Comparison of ENCODE assay signal across 1 cellular context in the genomic region with DNA sequence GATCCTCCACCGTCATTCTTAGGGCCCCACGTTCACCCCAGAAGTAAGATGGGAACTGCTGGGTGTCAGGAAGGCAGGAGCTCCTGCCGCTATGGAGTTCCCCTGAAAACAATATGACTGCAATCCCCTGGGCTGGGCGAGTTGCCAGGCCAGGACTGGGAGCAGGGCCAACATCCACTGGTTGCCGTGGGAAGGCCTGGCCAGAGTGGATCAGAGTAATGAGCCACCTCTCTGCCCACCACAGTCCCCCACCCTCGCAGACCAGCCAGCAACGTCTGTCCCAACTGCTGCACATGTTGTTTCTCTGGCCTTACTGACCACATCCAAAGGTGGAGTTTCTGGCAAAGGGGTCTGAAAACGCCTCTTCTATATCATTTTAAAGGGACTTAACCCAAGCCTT.
TF ChIP-seq lines count a peak whose summit lies in the region.

No MANE protein-coding gene starts in this region.

TF ChIP-seq in HEK293, 187 proteins besides CTCF, POLR2A, EP300 and RAD21 (continued from another document):
- no peak for TF ChIP-seq YY1 (tag by site-specific recombination; IDR thresholded peaks at IDR 0.05)
- TF ChIP-seq ELK4 (IDR thresholded peaks at IDR 0.05; ENCODE audit: borderline replicate concordance, low read depth, low read length): no peak
- TF ChIP-seq, protein P1, sequence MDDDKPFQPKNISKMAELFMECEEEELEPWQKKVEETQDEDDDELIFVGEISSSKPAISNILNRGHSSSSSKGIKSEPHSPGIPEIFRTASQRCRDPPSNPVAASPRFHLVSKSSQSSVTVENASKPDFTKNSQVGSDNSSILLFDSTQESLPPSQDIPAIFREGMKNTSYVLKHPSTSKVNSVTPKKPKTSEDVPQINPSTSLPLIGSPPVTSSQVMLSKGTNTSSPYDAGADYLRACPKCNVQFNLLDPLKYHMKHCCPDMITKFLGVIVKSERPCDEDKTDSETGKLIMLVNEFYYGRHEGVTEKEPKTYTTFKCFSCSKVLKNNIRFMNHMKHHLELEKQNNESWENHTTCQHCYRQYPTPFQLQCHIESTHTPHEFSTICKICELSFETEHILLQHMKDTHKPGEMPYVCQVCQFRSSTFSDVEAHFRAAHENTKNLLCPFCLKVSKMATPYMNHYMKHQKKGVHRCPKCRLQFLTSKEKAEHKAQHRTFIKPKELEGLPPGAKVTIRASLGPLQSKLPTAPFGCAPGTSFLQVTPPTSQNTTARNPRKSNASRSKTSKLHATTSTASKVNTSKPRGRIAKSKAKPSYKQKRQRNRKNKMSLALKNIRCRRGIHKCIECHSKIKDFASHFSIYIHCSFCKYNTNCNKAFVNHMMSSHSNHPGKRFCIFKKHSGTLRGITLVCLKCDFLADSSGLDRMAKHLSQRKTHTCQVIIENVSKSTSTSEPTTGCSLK (tag by site-specific recombination; IDR thresholded peaks at IDR 0.05): no peak
- no peak for TF ChIP-seq ZNF704 (tag by site-specific recombination; IDR thresholded peaks at IDR 0.05)
- TF ChIP-seq, protein P2, sequence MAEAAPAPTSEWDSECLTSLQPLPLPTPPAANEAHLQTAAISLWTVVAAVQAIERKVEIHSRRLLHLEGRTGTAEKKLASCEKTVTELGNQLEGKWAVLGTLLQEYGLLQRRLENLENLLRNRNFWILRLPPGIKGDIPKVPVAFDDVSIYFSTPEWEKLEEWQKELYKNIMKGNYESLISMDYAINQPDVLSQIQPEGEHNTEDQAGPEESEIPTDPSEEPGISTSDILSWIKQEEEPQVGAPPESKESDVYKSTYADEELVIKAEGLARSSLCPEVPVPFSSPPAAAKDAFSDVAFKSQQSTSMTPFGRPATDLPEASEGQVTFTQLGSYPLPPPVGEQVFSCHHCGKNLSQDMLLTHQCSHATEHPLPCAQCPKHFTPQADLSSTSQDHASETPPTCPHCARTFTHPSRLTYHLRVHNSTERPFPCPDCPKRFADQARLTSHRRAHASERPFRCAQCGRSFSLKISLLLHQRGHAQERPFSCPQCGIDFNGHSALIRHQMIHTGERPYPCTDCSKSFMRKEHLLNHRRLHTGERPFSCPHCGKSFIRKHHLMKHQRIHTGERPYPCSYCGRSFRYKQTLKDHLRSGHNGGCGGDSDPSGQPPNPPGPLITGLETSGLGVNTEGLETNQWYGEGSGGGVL (tag by site-specific recombination; IDR thresholded peaks at IDR 0.05): no peak
- TF ChIP-seq ZEB2 (tag by site-specific recombination; IDR thresholded peaks at IDR 0.05): no peak
- no peak for TF ChIP-seq ZNF423 (tag by site-specific recombination; IDR thresholded peaks at IDR 0.05)
- TF ChIP-seq ZNF404 (tag by site-specific recombination; IDR thresholded peaks at IDR 0.05): no peak
- TF ChIP-seq ZNF341 (tag by site-specific recombination; IDR thresholded peaks at IDR 0.05; ENCODE audit: low read depth): no peak
- no peak for TF ChIP-seq ZNF214 (tag by site-specific recombination; IDR thresholded peaks at IDR 0.05; ENCODE audit: borderline replicate concordance)
- TF ChIP-seq SCRT2 (tag by site-specific recombination; IDR thresholded peaks at IDR 0.05): peak; percentile 95
- TF ChIP-seq ZNF155 (tag by site-specific recombination; IDR thresholded peaks at IDR 0.05): no peak
- no peak for TF ChIP-seq ZBTB48 (tag by site-specific recombination; IDR thresholded peaks at IDR 0.05)
- TF ChIP-seq FEZF1 (tag by site-specific recombination; IDR thresholded peaks at IDR 0.05): no peak
- no peak for TF ChIP-seq ZSCAN30 (tag by site-specific recombination; IDR thresholded peaks at IDR 0.05)
- no peak for TF ChIP-seq KLF9 (tag by site-specific recombination; IDR thresholded peaks at IDR 0.05; ENCODE audit: low read depth)
- TF ChIP-seq ZNF140 (tag by site-specific recombination; IDR thresholded peaks at IDR 0.05): no peak
- TF ChIP-seq ZNF677 (tag by site-specific recombination; IDR thresholded peaks at IDR 0.05): no peak
- no peak for TF ChIP-seq ZNF223 (tag by site-specific recombination; IDR thresholded peaks at IDR 0.05)
- no peak for TF ChIP-seq ZBTB21 (tag by site-specific recombination; IDR thresholded peaks at IDR 0.05)
- no peak for TF ChIP-seq ZNF629 (tag by site-specific recombination; IDR thresholded peaks at IDR 0.05)
- TF ChIP-seq ZNF433 (tag by site-specific recombination; IDR thresholded peaks at IDR 0.05; ENCODE audit: low read depth): no peak
- no peak for TF ChIP-seq ZNF426 (tag by site-specific recombination; IDR thresholded peaks at IDR 0.05)
